Comparison of ENCODE assay signal across 8 cellular contexts in genomic region chr15:40807888-40808194, GRCh38. TPM values are rescaled to one million over a fixed set of nuclear protein-coding genes. Genes with fewer than 3 reads are reported as not detected.
DNase-seq lines count a peak whose midpoint lies in the region; ATAC-seq and TF ChIP-seq lines count a peak whose summit lies in the region.

No MANE protein-coding gene starts in this region.

- ATAC-seq in naive B cell (ENCODE audit: low read depth in 2 of 2): no peak

- TF ChIP-seq CTCF in AG04449 (IDR thresholded peaks at IDR 0.05; ENCODE audit: insufficient read depth, low read length, missing control alignments) (no peak), choroid plexus epithelial cell (conservative IDR thresholded peaks at IDR 0.05; ENCODE audit: low read depth, low read length) (no peak)

- H3K4me3 ChIP-seq in AG04449 (ENCODE audit: low read depth, low read length): peak overlapping the region; percentile 100
- peak overlapping the region; percentile 100 for H3K4me3 ChIP-seq in choroid plexus epithelial cell (ENCODE audit: low read depth, low read length)

- H3K27ac Mint-ChIP-seq in IgD-negative memory B cell (peak overlapping the region; percentile 80 to 90 (median 85)), naive B cell (peak overlapping the region in 4 of 6 donors; percentile 58 to 99 (median 95))

- H3K36me3 Mint-ChIP-seq in IgD-negative memory B cell: peaks cover 2% of the 10 kb centered on the region
- peaks cover 0 to 7% of the 10 kb centered on the region in 2 donors for H3K36me3 Mint-ChIP-seq in naive B cell

- peaks cover 15 to 18% (median 17%) of the 10 kb centered on the region in 3 donors for H3K4me1 Mint-ChIP-seq in IgD-negative memory B cell
- peaks cover 14 to 32% (median 22%) of the 10 kb centered on the region in 3 donors for H3K4me1 Mint-ChIP-seq in naive B cell

- POLR2A ChIA-PET in AG04449 (lab: Yijun Ruan, JAX): interaction anchor here (0.8 kb wide), 1 partner anchor 41 kb away, joined by 3 read pairs; no protein-coding TSS in a partner anchor

- H3K4me3 Mint-ChIP-seq in IgD-negative memory B cell (peak overlapping the region; percentile 92 to 99 (median 98)), naive B cell (peak overlapping the region; percentile 94 to 100 (median 98))

- DNase-seq in AG04449 (ENCODE audit: low read depth, low spot score) (no peak), choroid plexus epithelial cell (ENCODE audit: low read depth) (no peak), naive B cell (no peak), NCI-H345 treated with DMSO at 0.1 percent for 48 hours (lab: John Stamatoyannopoulos, UW; ENCODE audit: unreplicated experiment) (no peak), OCI-M2 (lab: John Stamatoyannopoulos, UW; ENCODE audit: unreplicated experiment) (no peak), HK-2 (ENCODE audit: unreplicated experiment) (no peak), DMS153 (lab: John Stamatoyannopoulos, UW) (no peak)

- H3K9me3 Mint-ChIP-seq in IgD-negative memory B cell (no peaks in the 10 kb centered on the region), naive B cell (no peaks in the 10 kb centered on the region)

- H3K27me3 Mint-ChIP-seq in IgD-negative memory B cell (no peaks in the 10 kb centered on the region), naive B cell (no peaks in the 10 kb centered on the region)

- CTCF ChIA-PET in AG04449 (lab: Yijun Ruan, JAX): interaction anchor here (1.3 to 3.4 kb wide), 2 partner anchors 39 to 51 kb away, joined by 3 to 16 read pairs; no protein-coding TSS in a partner anchor

RNA-seq across cellular contexts. Expression of gene DNAJC17, which starts 0.6 kb away (rescaled TPM):
- polyA plus RNA-seq in IgD-negative memory B cell: 34.0 TPM
- polyA plus RNA-seq in naive B cell (ENCODE audit: low read depth in 6 of 6): 10 to 100 TPM; 13.7 to 45.8 (median 28.7) TPM

RNA-seq across cellular contexts. Expression of gene ZFYVE19, which starts 1.0 kb away (rescaled TPM):
- polyA plus RNA-seq in IgD-negative memory B cell (16.0 TPM), naive B cell (ENCODE audit: low read depth in 6 of 6) (10 to 100 TPM in 5 of 6 donors, 1 to 10 TPM in 1; 9.5 to 27.7 (median 12.9) TPM)

RNA-seq across cellular contexts. Expression of gene PPP1R14D, which starts 20.7 kb away (rescaled TPM):
- 0.56 TPM for polyA plus RNA-seq in IgD-negative memory B cell
- polyA plus RNA-seq in naive B cell (ENCODE audit: low read depth in 6 of 6): not detected

RNA-seq across cellular contexts. Expression of gene SPINT1, which starts 36.0 kb away (rescaled TPM):
- 12.6 TPM for polyA plus RNA-seq in IgD-negative memory B cell
- 1 to 10 TPM; 3.8 to 7.0 (median 5.4) TPM for polyA plus RNA-seq in naive B cell (ENCODE audit: low read depth in 6 of 6)

RNA-seq across cellular contexts. Expression of gene C15orf62, which starts 38.1 kb away (rescaled TPM):
- polyA plus RNA-seq in IgD-negative memory B cell: 0.09 TPM
- polyA plus RNA-seq in naive B cell (ENCODE audit: low read depth in 6 of 6): 1 to 10 TPM in 1 of 6 donors, under 1 TPM in 3, not detected in 2; 0.20 to 1.1 (median 0.49) TPM
